32 cellular contexts compared by ENCODE assay signal in genomic region chr3:165770781-165771180, GRCh38.
"Had no signal": no experiment of that assay in that cellular context is flagged by ENCODE, and none has a peak within 500 bp of the region (broad histone marks: within the 10 kb centered on the region; RNA-seq: fewer than 3 reads in every experiment).

No MANE protein-coding gene starts in this region.

- H3K36me3 Mint-ChIP-seq: activated CD4-positive, alpha-beta memory T cell treated with anti-CD3 and anti-CD28 coated beads for 36 hours; activated naive CD8-positive, alpha-beta T cell treated with anti-CD3 and anti-CD28 coated beads for 36 hours; naive thymus-derived CD8-positive, alpha-beta T cell; neural progenitor cell had no signal

- H3K4me1 ChIP-seq: esophagus squamous epithelium, gastroesophageal sphincter, neural progenitor cell, parathyroid adenoma, psoas muscle, suprapubic skin, tibial artery, upper lobe of right lung had no signal

- H3K4me1 Mint-ChIP-seq: activated CD4-positive, alpha-beta T cell treated with anti-CD3 and anti-CD28 coated beads, Interleukin-2, amount 10 ng/mL, durations not matched to agents 24 days and 14 days; activated naive CD8-positive, alpha-beta T cell treated with anti-CD3 and anti-CD28 coated beads for 36 hours; naive thymus-derived CD8-positive, alpha-beta T cell had no signal

- H3K27ac ChIP-seq: epithelial cell of prostate, esophagus squamous epithelium, gastroesophageal sphincter, neural progenitor cell, parathyroid adenoma, psoas muscle, suprapubic skin, tibial artery, upper lobe of right lung had no signal

- H3K27ac Mint-ChIP-seq: activated CD4-positive, alpha-beta memory T cell treated with anti-CD3 and anti-CD28 coated beads for 36 hours; activated CD4-positive, alpha-beta T cell treated with anti-CD3 and anti-CD28 coated beads, Interleukin-2, amount 10 ng/mL, durations not matched to agents 24 days and 14 days; activated naive CD4-positive, alpha-beta T cell treated with anti-CD3 and anti-CD28 coated beads for 36 hours; activated naive CD8-positive, alpha-beta T cell treated with anti-CD3 and anti-CD28 coated beads for 36 hours; activated T-helper 1 cell treated with anti-CD3 and anti-CD28 coated beads, Interleukin-12 subunit alpha, Interleukin-12 subunit beta, Interleukin-2, Interleukin-4 antibody, amounts not matched to agents 30 ng/mL and 10 ng/mL and 1 ng/mL, durations not matched to agents 14 hours and 24 hours and 36 hours; dendritic cell treated with granulocyte-macrophage colony-stimulating factor and Interleukin-4, amounts not matched to agents 40 ng/mL and 50 ng/mL, for 4 days; naive thymus-derived CD8-positive, alpha-beta T cell; neural progenitor cell had no signal

- H3K36me3 ChIP-seq: esophagus squamous epithelium, neural progenitor cell, suprapubic skin, tibial artery, upper lobe of right lung had no signal

- FAIRE-seq: endometrium had no signal

- H3K9me3 ChIP-seq: esophagus squamous epithelium, psoas muscle, tibial artery, upper lobe of right lung had no signal

- H3K4me3 ChIP-seq: esophagus squamous epithelium, gastroesophageal sphincter, neural progenitor cell, psoas muscle, suprapubic skin, tibial artery, upper lobe of right lung had no signal

- H3K27me3 ChIP-seq: esophagus squamous epithelium, gastroesophageal sphincter, neural progenitor cell, suprapubic skin, tibial artery, upper lobe of right lung had no signal

- H3K4me3 Mint-ChIP-seq: activated CD4-positive, alpha-beta memory T cell treated with anti-CD3 and anti-CD28 coated beads for 36 hours; activated CD4-positive, alpha-beta T cell treated with anti-CD3 and anti-CD28 coated beads, Interleukin-2, amount 10 ng/mL, durations not matched to agents 24 days and 14 days; activated naive CD4-positive, alpha-beta T cell treated with anti-CD3 and anti-CD28 coated beads for 36 hours; activated naive CD8-positive, alpha-beta T cell treated with anti-CD3 and anti-CD28 coated beads for 36 hours; activated T-helper 1 cell treated with anti-CD3 and anti-CD28 coated beads, Interleukin-12 subunit alpha, Interleukin-12 subunit beta, Interleukin-2, Interleukin-4 antibody, amounts not matched to agents 30 ng/mL and 10 ng/mL and 1 ng/mL, durations not matched to agents 14 hours and 24 hours and 36 hours; dendritic cell treated with granulocyte-macrophage colony-stimulating factor and Interleukin-4, amounts not matched to agents 40 ng/mL and 50 ng/mL, for 4 days; naive thymus-derived CD8-positive, alpha-beta T cell; neural progenitor cell had no signal

- ATAC-seq: gastroesophageal sphincter; naive thymus-derived CD8-positive, alpha-beta T cell; psoas muscle; right cardiac atrium; upper lobe of right lung had no signal

- DNase-seq: activated CD4-positive, alpha-beta memory T cell treated with anti-CD3 and anti-CD28 coated beads for 36 hours; activated CD4-positive, alpha-beta T cell treated with anti-CD3 and anti-CD28 coated beads, Interleukin-2, amount 10 ng/mL, durations not matched to agents 24 days and 14 days; activated CD4-positive, CD25-positive, alpha-beta regulatory T cell treated with anti-CD3 and anti-CD28 coated beads, Interleukin-2, amount 50 U/mL, for 72 hours; activated CD8-positive, alpha-beta memory T cell treated with anti-CD3 and anti-CD28 coated beads, Interleukin-2, amount 50 U/mL, for 4 hours; activated effector memory CD4-positive, alpha-beta T cell treated with anti-CD3 and anti-CD28 coated beads, Interleukin-2, amount 50 U/mL, for 16 hours; activated naive CD4-positive, alpha-beta T cell treated with anti-CD3 and anti-CD28 coated beads for 36 hours; activated naive CD8-positive, alpha-beta T cell treated with anti-CD3 and anti-CD28 coated beads for 36 hours; activated T-cell treated with anti-CD3 and anti-CD28 coated beads, Interleukin-2, amount 50 U/mL, for 1 hour; amniotic stem cell; central memory CD4-positive, alpha-beta T cell; esophagus squamous epithelium; head of caudate nucleus; hippocampal formation; midbrain; naive thymus-derived CD8-positive, alpha-beta T cell; occipital lobe; psoas muscle; right cardiac atrium; stimulated activated CD4-positive, alpha-beta T cell treated with anti-CD3 and anti-CD28 coated beads, Interleukin-15, amount 100 ng/mL, for 24 hours; stimulated activated CD4-positive, alpha-beta T cell treated with anti-CD3 and anti-CD28 coated beads, Interleukin-2, amount 100 ng/mL, for 24 hours; stimulated activated naive CD4-positive, alpha-beta T cell; T-helper 2 cell; tibial artery; upper lobe of right lung had no signal

- H3K27me3 Mint-ChIP-seq: activated CD4-positive, alpha-beta memory T cell treated with anti-CD3 and anti-CD28 coated beads for 36 hours; activated CD4-positive, alpha-beta T cell treated with anti-CD3 and anti-CD28 coated beads, Interleukin-2, amount 10 ng/mL, durations not matched to agents 24 days and 14 days; activated naive CD8-positive, alpha-beta T cell treated with anti-CD3 and anti-CD28 coated beads for 36 hours; dendritic cell treated with granulocyte-macrophage colony-stimulating factor and Interleukin-4, amounts not matched to agents 40 ng/mL and 50 ng/mL, for 4 days; naive thymus-derived CD8-positive, alpha-beta T cell had no signal
